In genomic region chr9:121074370-121075250, GRCh38 we compare ENCODE assay signal across 1 cellular context.
TF ChIP-seq lines count a peak whose summit lies in the region.

TSS of gene CNTRL (plus strand) at chr9:121074955. CDS start at chr9:121088327, 13,372 bp downstream.

TF ChIP-seq in HEK293, 187 proteins besides CTCF, POLR2A, EP300 and RAD21 (continued from another document and continues in another):
- TF ChIP-seq BCL6B (tag by site-specific recombination; IDR thresholded peaks at IDR 0.05) (no peak), HOXA7 (CRISPR knock-in tag; IDR thresholded peaks at IDR 0.05; ENCODE audit: borderline replicate concordance) (0 out of 2 replicates have a peak, but pooled peaks have one; percentile 24), ZFP41 (tag by site-specific recombination; IDR thresholded peaks at IDR 0.05; ENCODE audit: borderline replicate concordance) (no peak), FEZF1 (tag by site-specific recombination; IDR thresholded peaks at IDR 0.05) (0 out of 2 replicates have a peak, but pooled peaks have one; percentile 6), ZNF155 (tag by site-specific recombination; IDR thresholded peaks at IDR 0.05) (no peak), ZNF518A (tag by site-specific recombination; conservative IDR thresholded peaks at IDR 0.05; ENCODE audit: low read depth) (0 out of 2 replicates have a peak, but pooled peaks have one; percentile 46), ZNF792 (tag by site-specific recombination; IDR thresholded peaks at IDR 0.05) (no peak), ZNF16 (tag by site-specific recombination; IDR thresholded peaks at IDR 0.05; ENCODE audit: low read depth) (no peak), ZNF37A (tag by site-specific recombination; IDR thresholded peaks at IDR 0.05) (no peak), ZNF580 (tag by site-specific recombination; IDR thresholded peaks at IDR 0.05) (peak; percentile 27; the same call in 1 of the 2 replicates), EGR2 (tag by site-specific recombination; IDR thresholded peaks at IDR 0.05; ENCODE audit: low read depth) (no peak; the same call in 1 of the 2 replicates), RBAK (tag by site-specific recombination; IDR thresholded peaks at IDR 0.05) (no peak), ZBTB1 (tag by site-specific recombination; IDR thresholded peaks at IDR 0.05) (no peak), ZNF768 (tag by site-specific recombination; IDR thresholded peaks at IDR 0.05) (no peak), ZNF211 (tag by site-specific recombination; IDR thresholded peaks at IDR 0.05; ENCODE audit: low read depth) (no peak), KLF17 (tag by site-specific recombination; IDR thresholded peaks at IDR 0.05) (0 out of 2 replicates have a peak, but pooled peaks have one; percentile 64), YY2 (tag by site-specific recombination; IDR thresholded peaks at IDR 0.05) (peak; percentile 70; the same call in 1 of the 2 replicates), ZNF148 (tag by site-specific recombination; IDR thresholded peaks at IDR 0.05; ENCODE audit: borderline replicate concordance) (no peak), ZNF549 (tag by site-specific recombination; IDR thresholded peaks at IDR 0.05) (no peak), INSM2 (tag by site-specific recombination; IDR thresholded peaks at IDR 0.05) (no peak), PBX3 (CRISPR knock-in tag; IDR thresholded peaks at IDR 0.05) (no peak), ZNF48 (tag by site-specific recombination; IDR thresholded peaks at IDR 0.05) (no peak), SCRT2 (tag by site-specific recombination; IDR thresholded peaks at IDR 0.05) (0 out of 2 replicates have a peak, but pooled peaks have one; percentile 9), ZNF23 (tag by site-specific recombination; IDR thresholded peaks at IDR 0.05; ENCODE audit: borderline replicate concordance) (no peak), ZNF138 (tag by site-specific recombination; IDR thresholded peaks at IDR 0.05; ENCODE audit: borderline replicate concordance) (no peak), ZNF521 (tag by site-specific recombination; IDR thresholded peaks at IDR 0.05) (no peak), ZNF266 (tag by site-specific recombination; IDR thresholded peaks at IDR 0.05; ENCODE audit: low read depth) (no peak), ZNF513 (tag by site-specific recombination; IDR thresholded peaks at IDR 0.05) (no peak), ZNF677 (tag by site-specific recombination; IDR thresholded peaks at IDR 0.05) (no peak), ATF2 (tag by site-specific recombination; IDR thresholded peaks at IDR 0.05; ENCODE audit: low read depth) (no peak), ZNF26 (tag by site-specific recombination; IDR thresholded peaks at IDR 0.05) (no peak), ZNF146 (tag by site-specific recombination; IDR thresholded peaks at IDR 0.05) (no peak), ZNF701 (tag by site-specific recombination; IDR thresholded peaks at IDR 0.05) (no peak), ZNF830 (tag by site-specific recombination; IDR thresholded peaks at IDR 0.05; ENCODE audit: low read depth) (no peak), ZBTB20 (tag by site-specific recombination; IDR thresholded peaks at IDR 0.05) (peak; percentile 76), ZNF221 (tag by site-specific recombination; IDR thresholded peaks at IDR 0.05; ENCODE audit: borderline replicate concordance) (no peak), SP3 (tag by site-specific recombination; IDR thresholded peaks at IDR 0.05) (peak; percentile 99), ZNF585B (tag by site-specific recombination; IDR thresholded peaks at IDR 0.05) (no peak), ZNF629 (tag by site-specific recombination; IDR thresholded peaks at IDR 0.05) (peak; percentile 65), ZNF426 (tag by site-specific recombination; IDR thresholded peaks at IDR 0.05) (no peak), ZNF223 (tag by site-specific recombination; IDR thresholded peaks at IDR 0.05) (no peak), ZNF2 (tag by site-specific recombination; IDR thresholded peaks at IDR 0.05) (peak; percentile 87)
